In genomic region chr21:43864806-43865470, GRCh38 we compare ENCODE assay signal across 7 cellular contexts. TPM values are rescaled to one million over a fixed set of nuclear protein-coding genes. Genes with fewer than 3 reads are reported as not detected.
A peak's percentile ranks its signal among the peaks of the same experiment; 100 is the strongest.
DNase-seq lines count a peak whose midpoint lies in the region; ATAC-seq and TF ChIP-seq lines count a peak whose summit lies in the region.

Gene AGPAT3, plus strand, starts transcription at chr21:43865223. Its CDS starts 94,459 bp downstream, at chr21:43959682.

- H3F3A ChIP-seq in MM.1S (ENCODE audit: insufficient read depth, low read length): peaks cover 23% of the 10 kb centered on the region

- peak within 1 kb of the TSS; percentile 73 for H3K9ac ChIP-seq in MM.1S (ENCODE audit: low read length)

- no peak for TF ChIP-seq CTCF in MM.1S (IDR thresholded peaks at IDR 0.05; ENCODE audit: low read length)

- peak within 1 kb of the TSS; percentile 78 for H3K4me3 ChIP-seq in MM.1S (ENCODE audit: low read length)

- H2AFZ ChIP-seq in MM.1S (ENCODE audit: low read length): peak within 1 kb of the TSS; percentile 42

- H3K27me3 Mint-ChIP-seq in activated T-helper 17 cell treated with anti-CD3 and anti-CD28 coated beads, Interleukin-2, amount 50 U/mL, for 72 hours: no peaks in the 10 kb centered on the region

- DNase-seq in MM.1S (peak; percentile 66), germinal center (ENCODE audit: low spot score) (peak; percentile 46), occipital lobe (lab: John Stamatoyannopoulos, UW) (no peak), MV-4-11 (lab: John Stamatoyannopoulos, UW) (no peak), HuH-7 (ENCODE audit: low spot score) (no peak)

- H3K36me3 Mint-ChIP-seq in activated T-helper 17 cell treated with anti-CD3 and anti-CD28 coated beads, Interleukin-2, amount 50 U/mL, for 72 hours (ENCODE audit: low read depth): peaks cover 32% of the 10 kb centered on the region

- peak; percentile 8 for ATAC-seq in activated T-helper 17 cell treated with anti-CD3 and anti-CD28 coated beads, Interleukin-2, amount 50 U/mL, for 72 hours (replicated peaks)

- peak within 1 kb of the TSS; percentile 67 for H3K27ac ChIP-seq in MM.1S (ENCODE audit: low read length)

- H3K36me3 ChIP-seq in MM.1S (replicated peaks; ENCODE audit: insufficient read depth, low read length): no peaks in the 10 kb centered on the region; the same call in 1 of the 2 replicates

- H4K20me1 ChIP-seq in MM.1S (ENCODE audit: insufficient read depth, low read length): no peaks in the 10 kb centered on the region

- peak; percentile 12 for TF ChIP-seq POLR2A in GM18526 (IDR thresholded peaks at IDR 0.05; ENCODE audit: extremely low read depth, insufficient read length)

- H3K4me1 ChIP-seq in MM.1S (ENCODE audit: low read length): peaks cover 25% of the 10 kb centered on the region

- H3K79me2 ChIP-seq in MM.1S (ENCODE audit: low read length): peaks cover 44% of the 10 kb centered on the region

- no peaks in the 10 kb centered on the region for H3K9me2 ChIP-seq in MM.1S (replicated peaks; ENCODE audit: insufficient read depth, low read length)

- peaks cover 30% of the 10 kb centered on the region for H3K4me1 Mint-ChIP-seq in activated T-helper 17 cell treated with anti-CD3 and anti-CD28 coated beads, Interleukin-2, amount 50 U/mL, for 72 hours

- H3K9me3 ChIP-seq in MM.1S (replicated peaks; ENCODE audit: insufficient read depth, low read length): no peaks in the 10 kb centered on the region

- H3K4me2 ChIP-seq in MM.1S (ENCODE audit: low read depth, low read length): peak within 1 kb of the TSS; percentile 89

- H3K9me3 Mint-ChIP-seq in activated T-helper 17 cell treated with anti-CD3 and anti-CD28 coated beads, Interleukin-2, amount 50 U/mL, for 72 hours: no peaks in the 10 kb centered on the region

- peak within 1 kb of the TSS; percentile 93 for H3K4me3 Mint-ChIP-seq in activated T-helper 17 cell treated with anti-CD3 and anti-CD28 coated beads, Interleukin-2, amount 50 U/mL, for 72 hours

- no peaks in the 10 kb centered on the region for H3K27me3 ChIP-seq in MM.1S (replicated peaks; ENCODE audit: insufficient read depth, low read length)

- H3K27ac Mint-ChIP-seq in activated T-helper 17 cell treated with anti-CD3 and anti-CD28 coated beads, Interleukin-2, amount 50 U/mL, for 72 hours: peak within 1 kb of the TSS; percentile 94

RNA-seq across cellular contexts. Expression of gene AGPAT3, which starts in this region (rescaled TPM):
- 10 to 100 TPM; 44.8 to 100.0 TPM for total RNA-seq in activated T-helper 17 cell treated with anti-CD3 and anti-CD28 coated beads, Interleukin-2, amount 50 U/mL, for 72 hours
- 34.9 TPM for total RNA-seq in occipital lobe

Comparison
In these comparisons a context has a peak if more than half of its experiments do, and no peak if none do; other contexts are left out.
1. DNase-seq: peak in MM.1S (single experiment) and germinal center (single experiment); none in occipital lobe (single experiment), MV-4-11 (single experiment) and HuH-7 (single experiment).